10 cellular contexts compared by ENCODE assay signal in the genomic region with DNA sequence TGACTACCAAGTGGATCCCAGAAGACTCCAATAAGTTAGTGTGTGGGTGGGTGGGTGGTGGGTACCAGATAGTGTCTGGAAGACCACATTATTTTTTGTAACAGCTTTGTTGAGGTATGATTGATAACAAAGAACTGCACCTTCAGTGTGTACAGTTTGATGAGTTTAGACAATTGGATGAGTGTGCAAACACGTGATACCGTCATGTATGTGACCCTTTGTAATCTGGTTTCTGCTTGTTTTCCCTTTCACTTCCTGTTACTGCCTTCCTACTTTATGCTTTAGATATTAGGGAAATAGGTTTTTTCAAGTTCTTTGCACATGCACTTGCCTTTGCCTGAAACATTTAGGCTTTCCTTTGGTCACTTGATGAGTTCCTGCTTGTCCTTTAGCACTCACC. TPM values are rescaled to one million over a fixed set of nuclear protein-coding genes. Genes with fewer than 3 reads are reported as not detected.
DNase-seq lines count a peak whose midpoint lies in the region; ATAC-seq lines count a peak whose summit lies in the region.
"Had no signal": no experiment of that assay in that cellular context is flagged by ENCODE, and none has a peak within 500 bp of the region (broad histone marks: within the 10 kb centered on the region; RNA-seq: fewer than 3 reads in every experiment).

No MANE protein-coding gene starts in this region.

- no peaks in the 10 kb centered on the region for H3K9me3 Mint-ChIP-seq in activated T-cell treated with anti-CD3 and anti-CD28 coated beads, Interleukin-2, amount 50 U/mL, for 72 hours
- H3K9me3 Mint-ChIP-seq in effector memory CD8-positive, alpha-beta T cell: no peaks in the 10 kb centered on the region
- no peaks in the 10 kb centered on the region for H3K9me3 Mint-ChIP-seq in stimulated activated memory B cell treated with anti-CD40 and anti-IgM and Interleukin-4, amounts not matched to agents 10 μg/mL and 1 μg/mL and 100 μg/mL, for 72 hours

- H3K36me3 Mint-ChIP-seq in activated T-cell treated with anti-CD3 and anti-CD28 coated beads, Interleukin-2, amount 50 U/mL, for 72 hours (ENCODE audit: insufficient read depth in 2 of 2): peaks cover 15 to 23% of the 10 kb centered on the region in 2 donors
- peaks cover 57% of the 10 kb centered on the region for H3K36me3 Mint-ChIP-seq in effector memory CD8-positive, alpha-beta T cell (ENCODE audit: insufficient read depth)
- H3K36me3 Mint-ChIP-seq in stimulated activated memory B cell treated with anti-CD40 and anti-IgM and Interleukin-4, amounts not matched to agents 10 μg/mL and 1 μg/mL and 100 μg/mL, for 72 hours: peaks cover 54% of the 10 kb centered on the region

- peak; percentile 20 to 35 for ATAC-seq in activated T-cell treated with anti-CD3 and anti-CD28 coated beads, Interleukin-2, amount 50 U/mL, for 72 hours (replicated peaks in 1 of 2)
- ATAC-seq in effector memory CD8-positive, alpha-beta T cell (replicated peaks): peak; percentile 18
- ATAC-seq in stimulated activated memory B cell treated with anti-CD40 and anti-IgM and Interleukin-4, amounts not matched to agents 10 μg/mL and 1 μg/mL and 100 μg/mL, for 72 hours: peak; percentile 86
- no peak for ATAC-seq in HG03196 (IDR thresholded peaks at IDR 0.05; ENCODE audit: unreplicated experiment)
- ATAC-seq in GM18517 (IDR thresholded peaks at IDR 0.05; ENCODE audit: unreplicated experiment): no peak
- no peak for ATAC-seq in HG03175 (IDR thresholded peaks at IDR 0.05; ENCODE audit: unreplicated experiment)

- peak overlapping the region; percentile 92 for H3K27ac Mint-ChIP-seq in activated T-cell treated with anti-CD3 and anti-CD28 coated beads, Interleukin-2, amount 50 U/mL, for 72 hours
- H3K27ac Mint-ChIP-seq in effector memory CD8-positive, alpha-beta T cell: peak overlapping the region; percentile 59 to 91
- H3K27ac Mint-ChIP-seq in stimulated activated memory B cell treated with anti-CD40 and anti-IgM and Interleukin-4, amounts not matched to agents 10 μg/mL and 1 μg/mL and 100 μg/mL, for 72 hours: peak overlapping the region; percentile 62

- H3K27me3 Mint-ChIP-seq in activated T-cell treated with anti-CD3 and anti-CD28 coated beads, Interleukin-2, amount 50 U/mL, for 72 hours (ENCODE audit: low read depth): no peaks in the 10 kb centered on the region
- H3K27me3 Mint-ChIP-seq in effector memory CD8-positive, alpha-beta T cell: no peaks in the 10 kb centered on the region
- no peaks in the 10 kb centered on the region for H3K27me3 Mint-ChIP-seq in stimulated activated memory B cell treated with anti-CD40 and anti-IgM and Interleukin-4, amounts not matched to agents 10 μg/mL and 1 μg/mL and 100 μg/mL, for 72 hours

- H3K4me3 Mint-ChIP-seq in activated T-cell treated with anti-CD3 and anti-CD28 coated beads, Interleukin-2, amount 50 U/mL, for 72 hours: peak overlapping the region in 1 of 2 donors; percentile 57
- no peak overlapping the region for H3K4me3 Mint-ChIP-seq in effector memory CD8-positive, alpha-beta T cell
- H3K4me3 Mint-ChIP-seq in stimulated activated memory B cell treated with anti-CD40 and anti-IgM and Interleukin-4, amounts not matched to agents 10 μg/mL and 1 μg/mL and 100 μg/mL, for 72 hours: no peak overlapping the region

- DNase-seq in activated T-cell treated with anti-CD3 and anti-CD28 coated beads, Interleukin-2, amount 50 U/mL, for 72 hours: no peak
- DNase-seq in activated T-cell treated with anti-CD3 and anti-CD28 coated beads, Interleukin-2, amount 50 U/mL, for 1 hour: no peak
- DNase-seq in NOMO-1 treated with dmso at 0.1 percent for 144 hours (lab: John Stamatoyannopoulos, UW; ENCODE audit: unreplicated experiment): peak; percentile 74
- no peak for DNase-seq in effector memory CD8-positive, alpha-beta T cell
- DNase-seq: NCI-H526; stimulated activated CD4-positive, alpha-beta T cell treated with anti-CD3 and anti-CD28 coated beads, Interleukin-2, amount 100 ng/mL, for 24 hours had no signal

- peaks cover 71% of the 10 kb centered on the region for H3K4me1 Mint-ChIP-seq in activated T-cell treated with anti-CD3 and anti-CD28 coated beads, Interleukin-2, amount 50 U/mL, for 72 hours (ENCODE audit: low read depth)
- peaks cover 20 to 27% of the 10 kb centered on the region in 2 donors for H3K4me1 Mint-ChIP-seq in effector memory CD8-positive, alpha-beta T cell (ENCODE audit: low read depth in 2 of 2)
- H3K4me1 Mint-ChIP-seq in stimulated activated memory B cell treated with anti-CD40 and anti-IgM and Interleukin-4, amounts not matched to agents 10 μg/mL and 1 μg/mL and 100 μg/mL, for 72 hours: peaks cover 39% of the 10 kb centered on the region

RNA-seq across cellular contexts. Expression of a gene that starts 8.5 kb away (rescaled TPM):
- 1,000 to 10,000 TPM; 1,509 to 1,701 TPM for total RNA-seq in activated T-cell treated with anti-CD3 and anti-CD28 coated beads, Interleukin-2, amount 50 U/mL, for 72 hours

RNA-seq across cellular contexts. Expression of a gene that starts 10.8 kb away (rescaled TPM):
- 1 to 10 TPM; 5.6 to 7.3 TPM for total RNA-seq in activated T-cell treated with anti-CD3 and anti-CD28 coated beads, Interleukin-2, amount 50 U/mL, for 72 hours

Comparison
In these comparisons a context has a peak if more than half of its experiments do, and no peak if none do; other contexts are left out.
1. ATAC-seq: peak in activated T-cell treated with anti-CD3 and anti-CD28 coated beads, Interleukin-2, amount 50 U/mL, for 72 hours (2 of 2), effector memory CD8-positive, alpha-beta T cell (single experiment) and stimulated activated memory B cell treated with anti-CD40 and anti-IgM and Interleukin-4, amounts not matched to agents 10 μg/mL and 1 μg/mL and 100 μg/mL, for 72 hours (single experiment); none in HG03196 (single experiment), GM18517 (single experiment) and HG03175 (single experiment).
2. Peak in every context shown above with its lines, with median percentiles within 50 percentile points of each other: H3K27ac Mint-ChIP-seq.